Comparison of ENCODE assay signal across 8 cellular contexts in genomic region chr16:89257281-89257731, GRCh38. TPM values are rescaled to one million over a fixed set of nuclear protein-coding genes. Genes with fewer than 3 reads are reported as not detected.
A peak's percentile ranks its signal among the peaks of the same experiment; 100 is the strongest.
DNase-seq lines count a peak whose midpoint lies in the region; ATAC-seq, FAIRE-seq and TF ChIP-seq lines count a peak whose summit lies in the region.

No MANE protein-coding gene starts in this region.

- H3K79me2 ChIP-seq in HepG2 (ENCODE audit: insufficient read depth, low read length): peaks cover 7% of the 10 kb centered on the region

- no peaks in the 10 kb centered on the region for H3K9me3 ChIP-seq in liver (ENCODE audit: control insufficient read depth in 4 of 4, low read length in 3 of 4)
- no peaks in the 10 kb centered on the region for H3K9me3 ChIP-seq in HepG2 (ENCODE audit: low read length)
- H3K9me3 ChIP-seq in mesenchymal stem cell (ENCODE audit: control insufficient read depth, low read length): no peaks in the 10 kb centered on the region

- in situ Hi-C loops in HepG2 (cut with HindIII; ENCODE audit: extremely low pct_ligation_motif_present, low pct_unique_long_range_greater_than_20kb): no loop called here

- no peak overlapping the region for H3K4me2 ChIP-seq in HepG2 (ENCODE audit: low read depth, low read length)
- no peak overlapping the region for H3K4me2 ChIP-seq in mesenchymal stem cell (ENCODE audit: low read length, poor library complexity, severe bottlenecking)

- H3K14ac ChIP-seq in mesenchymal stem cell (ENCODE audit: low read length in 2 of 2): no peak overlapping the region

- peak overlapping the region; percentile 54 to 70 for H3K18ac ChIP-seq in mesenchymal stem cell (ENCODE audit: low read depth in 1 of 2, low read length in 2 of 2)

- H3K36me3 ChIP-seq in liver (ENCODE audit: control insufficient read depth in 4 of 4, insufficient read depth in 3 of 4, low read depth in 1 of 4, low read length in 3 of 4): no peaks in the 10 kb centered on the region
- no peaks in the 10 kb centered on the region for H3K36me3 ChIP-seq in HepG2 (replicated peaks in 1 of 2; ENCODE audit: control insufficient read depth in 1 of 2, insufficient read depth in 2 of 2, low read length in 2 of 2)
- peaks cover 0 to 6% of the 10 kb centered on the region in 2 experiments for H3K36me3 ChIP-seq in mesenchymal stem cell (ENCODE audit: control insufficient read depth in 1 of 2, insufficient read depth in 2 of 2, low read depth in 1 of 2, low read length in 2 of 2)

- H2BK120ac ChIP-seq in mesenchymal stem cell (ENCODE audit: low read depth, low read length): no peak overlapping the region

- H4K20me1 ChIP-seq in HepG2 (ENCODE audit: insufficient read depth, low read length): no peaks in the 10 kb centered on the region

- FAIRE-seq in HepG2 (lab: Jason Lieb, UNC): no peak

- CTCF ChIA-PET in HepG2 (lab: Yijun Ruan, JAX; ENCODE audit: low intra/inter-chr PET ratio, low total read pairs): no interaction called here

- peak overlapping the region; percentile 68 to 80 for H3K27ac ChIP-seq in liver (ENCODE audit: low read depth in 1 of 2, low read length in 2 of 2)
- no peak overlapping the region for H3K27ac ChIP-seq in HepG2 (ENCODE audit: extremely low read length, insufficient read depth, low read length)
- no peak overlapping the region for H3K27ac ChIP-seq in mesenchymal stem cell (ENCODE audit: low read length, poor library complexity, severe bottlenecking)

- DNase-seq in HepG2 (ENCODE audit: low spot score) (no peak), choroid plexus epithelial cell (ENCODE audit: low read depth) (peak; percentile 21), mesenchymal stem cell (no peak), DMS79 (lab: John Stamatoyannopoulos, UW) (no peak), NCI-H446 (lab: John Stamatoyannopoulos, UW) (no peak)

- intact Hi-C loops in HepG2 (cut with micrococcal nuclease; ENCODE audit: unreplicated experiment): no loop called here

- TF ChIP-seq POLR2A in HepG2 (IDR thresholded peaks at IDR 0.05; ENCODE audit: insufficient read depth in 1 of 2, low read depth in 2 of 2, low read length in 2 of 2): no peak

- no TSS peak for BruUV-seq in HepG2 (replicated peaks; lab: Mats Ljungman, UMichigan)

- H2BK5ac ChIP-seq in mesenchymal stem cell (ENCODE audit: low read depth, low read length, poor library complexity, severe bottlenecking): no peak overlapping the region

- no peak for TF ChIP-seq EP300 in HepG2 (IDR thresholded peaks at IDR 0.05; ENCODE audit: low read depth in 2 of 2, low read length in 2 of 2)
- no peak for TF ChIP-seq EP300 in HepG2 (CRISPR knock-in tag; IDR thresholded peaks at IDR 0.05; ENCODE audit: borderline replicate concordance)

- no peak overlapping the region for H3K4ac ChIP-seq in mesenchymal stem cell (ENCODE audit: low read depth in 1 of 2, low read length in 2 of 2)

- peak overlapping the region; percentile 96 for H2BK15ac ChIP-seq in mesenchymal stem cell (ENCODE audit: low read depth, poor library complexity, severe bottlenecking)

- TF ChIP-seq RAD21 in liver (IDR thresholded peaks at IDR 0.05) (no peak), HepG2 (CRISPR knock-in tag; IDR thresholded peaks at IDR 0.05) (no peak)

- WGBS in liver: 5% methylated on average over 44 of the region's 44 CpGs
- 95% methylated on average over 31 of the region's 44 CpGs for WGBS in HepG2 (ENCODE audit: low lambda C conversion rate)
- WGBS in mesenchymal stem cell: 13% methylated on average over 43 of the region's 44 CpGs

- H3K79me1 ChIP-seq in mesenchymal stem cell (replicated peaks; ENCODE audit: low read length, poor library complexity, severe bottlenecking): peaks cover 1% of the 10 kb centered on the region

- H3K27me3 ChIP-seq in liver (ENCODE audit: control insufficient read depth in 4 of 4, insufficient read depth in 4 of 4, low read length in 3 of 4) (no peaks in the 10 kb centered on the region), HepG2 (ENCODE audit: control insufficient read depth in 1 of 2, insufficient read depth in 2 of 2, low read length in 2 of 2) (no peaks in the 10 kb centered on the region), mesenchymal stem cell (ENCODE audit: control insufficient read depth in 1 of 2, insufficient read depth in 1 of 2, low read length in 2 of 2) (no peaks in the 10 kb centered on the region)

- H3K4me1 ChIP-seq in liver (ENCODE audit: control insufficient read depth in 4 of 4, insufficient read depth in 4 of 4, low read length in 3 of 4) (peaks cover 7 to 28% (median 14%) of the 10 kb centered on the region in 4 donors), HepG2 (ENCODE audit: insufficient read depth, low read length) (peaks cover 19% of the 10 kb centered on the region), mesenchymal stem cell (ENCODE audit: control insufficient read depth, insufficient read depth, low read depth, low read length) (peaks cover 12% of the 10 kb centered on the region)

- H3K23ac ChIP-seq in mesenchymal stem cell (ENCODE audit: low read length in 2 of 2): peak overlapping the region in 1 of 2 experiments; percentile 70

- peak overlapping the region in 1 of 2 experiments; percentile 54 for H2BK12ac ChIP-seq in mesenchymal stem cell (ENCODE audit: low read length in 2 of 2)

- TF ChIP-seq CTCF in liver (IDR thresholded peaks at IDR 0.05; ENCODE audit: low read depth, low read length, missing input control): no peak
- TF ChIP-seq CTCF in HepG2 (CRISPR knock-in tag; IDR thresholded peaks at IDR 0.05): no peak
- no peak for TF ChIP-seq CTCF in choroid plexus epithelial cell (conservative IDR thresholded peaks at IDR 0.05; ENCODE audit: low read depth, low read length)

- no peak overlapping the region for H2AK5ac ChIP-seq in mesenchymal stem cell (ENCODE audit: low read length, severe bottlenecking)

- ATAC-seq in HepG2 (no peak), GM19455 (IDR thresholded peaks at IDR 0.05; ENCODE audit: unreplicated experiment) (no peak), HG03521 (IDR thresholded peaks at IDR 0.05; ENCODE audit: unreplicated experiment) (no peak)

- H3K9ac ChIP-seq in liver (ENCODE audit: low read depth in 1 of 2, low read length in 2 of 2): peak overlapping the region in 1 of 2 donors; percentile 65
- H3K9ac ChIP-seq in HepG2 (ENCODE audit: insufficient read depth, low read depth, low read length): no peak overlapping the region
- peak overlapping the region; percentile 88 for H3K9ac ChIP-seq in mesenchymal stem cell (ENCODE audit: low read length)

- POLR2A ChIA-PET in HepG2 (lab: Yijun Ruan, JAX): no interaction called here

- peak overlapping the region; percentile 93 for H4K8ac ChIP-seq in mesenchymal stem cell (ENCODE audit: low read length)

- H3K4me3 ChIP-seq in liver (ENCODE audit: low read depth in 1 of 3, low read length in 3 of 3): peak overlapping the region; percentile 34 to 50 (median 49)
- H3K4me3 ChIP-seq in HepG2 (replicated peaks in 1 of 3; ENCODE audit: insufficient read depth in 1 of 3, low read depth in 2 of 3, low read length in 3 of 3): no peak overlapping the region
- H3K4me3 ChIP-seq in choroid plexus epithelial cell (ENCODE audit: low read depth, low read length): peak overlapping the region; percentile 52
- H3K4me3 ChIP-seq in mesenchymal stem cell (ENCODE audit: insufficient read depth in 1 of 2, low read depth in 1 of 2, low read length in 2 of 2): peak overlapping the region; percentile 33 to 85

- peak overlapping the region; percentile 83 for H4K91ac ChIP-seq in mesenchymal stem cell (ENCODE audit: low read length)

- no peak overlapping the region for H2AFZ ChIP-seq in HepG2 (ENCODE audit: low read length)
- H2AFZ ChIP-seq in mesenchymal stem cell (ENCODE audit: low read depth, low read length): peak overlapping the region; percentile 62

RNA-seq across cellular contexts. Expression of gene ZNF778, which starts 39.8 kb away (rescaled TPM):
- total RNA-seq in liver (1 to 10 TPM; 6.6 to 9.2 TPM), HepG2 (2016; rRNA removed; fragmentation: Illumina TruSeq; extraction: Trizol) (7.2 and 9.3 TPM in 2 replicates)
- polyA plus RNA-seq in liver (1 to 10 TPM in 1 of 2 donors, under 1 TPM in 1; 0.75 to 1.8 TPM), HepG2 (2011; rRNA removed) (3.8 and 6.1 TPM in 2 replicates)
- 1.7 and 2.6 TPM in 2 replicates for total RNA-seq in HepG2 (2016; cell fraction: cytosol; rRNA removed; fragmentation: Illumina TruSeq; extraction: Trizol; ENCODE audit: low read depth)
- total RNA-seq in HepG2 (2016; cell fraction: insoluble cytoplasmic fraction; rRNA removed; fragmentation: Illumina TruSeq; extraction: Trizol): 6.1 and 8.3 TPM in 2 replicates
- total RNA-seq in HepG2 (2016; cell fraction: membrane; rRNA removed; fragmentation: Illumina TruSeq; extraction: Trizol): 2.7 and 3.9 TPM in 2 replicates
- total RNA-seq in HepG2 (2016; cell fraction: nucleus; rRNA removed; fragmentation: Illumina TruSeq; extraction: Trizol): 8.7 and 10.5 TPM in 2 replicates
- polyA plus RNA-seq in HepG2 (2011; cell fraction: cytosol; rRNA removed): 1.8 and 2.1 TPM in 2 replicates
- 6.6 and 11.3 TPM in 2 replicates for polyA plus RNA-seq in HepG2 (2011; cell fraction: nucleus; rRNA removed)
- polyA plus RNA-seq in HepG2 (2012): 2.4 and 3.0 TPM in 2 replicates
- 0.79 and 0.83 TPM in 2 replicates for polyA plus RNA-seq in HepG2 (2016; cell fraction: cytosol; fragmentation: Illumina TruSeq; extraction: Trizol; ENCODE audit: low read depth)
- polyA plus RNA-seq in HepG2 (2016; cell fraction: insoluble cytoplasmic fraction; fragmentation: Illumina TruSeq; extraction: Trizol; ENCODE audit: low read depth): 4.6 and 6.1 TPM in 2 replicates
- 0.61 and 1.7 TPM in 2 replicates for polyA plus RNA-seq in HepG2 (2016; cell fraction: membrane; fragmentation: Illumina TruSeq; extraction: Trizol; ENCODE audit: low read depth)
- 11.3 and 22.5 TPM in 2 replicates for polyA plus RNA-seq in HepG2 (2016; cell fraction: nucleus; fragmentation: Illumina TruSeq; extraction: Trizol; ENCODE audit: insufficient read depth, low read depth)
- 6.4 and 9.2 TPM in 2 replicates for polyA minus RNA-seq in HepG2 (2011; rRNA and poly(A)+ RNA removed; ENCODE audit: low replicate concordance)
- polyA minus RNA-seq in HepG2 (2011; cell fraction: cytosol; rRNA and poly(A)+ RNA removed): 4.0 and 6.1 TPM in 2 replicates
- polyA minus RNA-seq in HepG2 (2011; cell fraction: nucleus; rRNA and poly(A)+ RNA removed): 15.2 and 17.3 TPM in 2 replicates
- polyA plus RNA-seq in mesenchymal stem cell (2013, experiment 1 of 2): 3.8 TPM
- polyA plus RNA-seq in mesenchymal stem cell (2013, experiment 2 of 2): 4.3 TPM

RNA-seq across cellular contexts. Expression of gene SLC22A31, which starts 57.0 kb away (rescaled TPM):
- total RNA-seq in liver (under 1 TPM in 1 of 2 donors, not detected in 1; 0.50 TPM), HepG2 (2016; rRNA removed; fragmentation: Illumina TruSeq; extraction: Trizol) (20.6 and 83.3 TPM in 2 replicates)
- polyA plus RNA-seq in liver (under 1 TPM; 0.15 to 0.48 TPM), HepG2 (2011; rRNA removed) (67.3 and 98.2 TPM in 2 replicates)
- 22.4 and 22.9 TPM in 2 replicates for total RNA-seq in HepG2 (2016; cell fraction: cytosol; rRNA removed; fragmentation: Illumina TruSeq; extraction: Trizol; ENCODE audit: low read depth)
- 17.9 and 83.9 TPM in 2 replicates for total RNA-seq in HepG2 (2016; cell fraction: insoluble cytoplasmic fraction; rRNA removed; fragmentation: Illumina TruSeq; extraction: Trizol)
- total RNA-seq in HepG2 (2016; cell fraction: membrane; rRNA removed; fragmentation: Illumina TruSeq; extraction: Trizol): 38.1 and 39.2 TPM in 2 replicates
- total RNA-seq in HepG2 (2016; cell fraction: nucleus; rRNA removed; fragmentation: Illumina TruSeq; extraction: Trizol): 88.9 and 114 TPM in 2 replicates
- polyA plus RNA-seq in HepG2 (2011; cell fraction: cytosol; rRNA removed): 27.2 and 52.1 TPM in 2 replicates
- 1,312 and 1,533 TPM in 2 replicates for polyA plus RNA-seq in HepG2 (2011; cell fraction: nucleus; rRNA removed)
- polyA plus RNA-seq in HepG2 (2012): 45.8 and 48.2 TPM in 2 replicates
- 27.4 and 28.3 TPM in 2 replicates for polyA plus RNA-seq in HepG2 (2016; cell fraction: cytosol; fragmentation: Illumina TruSeq; extraction: Trizol; ENCODE audit: low read depth)
- 23.8 and 26.1 TPM in 2 replicates for polyA plus RNA-seq in HepG2 (2016; cell fraction: insoluble cytoplasmic fraction; fragmentation: Illumina TruSeq; extraction: Trizol; ENCODE audit: low read depth)
- 29.3 and 31.7 TPM in 2 replicates for polyA plus RNA-seq in HepG2 (2016; cell fraction: membrane; fragmentation: Illumina TruSeq; extraction: Trizol; ENCODE audit: low read depth)
- 322 and 325 TPM in 2 replicates for polyA plus RNA-seq in HepG2 (2016; cell fraction: nucleus; fragmentation: Illumina TruSeq; extraction: Trizol; ENCODE audit: insufficient read depth, low read depth)
- polyA minus RNA-seq in HepG2 (2011; rRNA and poly(A)+ RNA removed; ENCODE audit: low replicate concordance): 51.6 TPM in 1 of 2 replicates, not detected in the other
- polyA minus RNA-seq in HepG2 (2011; cell fraction: cytosol; rRNA and poly(A)+ RNA removed): 17.1 and 21.0 TPM in 2 replicates
- 89.4 and 90.8 TPM in 2 replicates for polyA minus RNA-seq in HepG2 (2011; cell fraction: nucleus; rRNA and poly(A)+ RNA removed)
- 0.99 TPM for polyA plus RNA-seq in mesenchymal stem cell (2013, experiment 1 of 2)
- 1.00 TPM for polyA plus RNA-seq in mesenchymal stem cell (2013, experiment 2 of 2)

Comparison
In these comparisons a context has a peak if more than half of its experiments do, and no peak if none do; other contexts are left out.
1. H3K27ac ChIP-seq: peak in liver (2 of 2); none in HepG2 (single experiment) and mesenchymal stem cell (single experiment).
2. H3K4me3 ChIP-seq: peak in liver (3 of 3), choroid plexus epithelial cell (single experiment) and mesenchymal stem cell (2 of 2); none in HepG2 (0 of 3).
3. RNA of gene SLC22A31, which starts 57.0 kb away (total RNA-seq): 17.9 to 114 TPM in HepG2; 0.50 TPM in liver; every median in the first group is over 10 times any median in the second.